17 cellular contexts compared by ENCODE assay signal in genomic region chr5:56434986-56435385, GRCh38.
DNase-seq lines count a peak whose midpoint lies in the region; ATAC-seq and TF ChIP-seq lines count a peak whose summit lies in the region.
"Had no signal": no experiment of that assay in that cellular context is flagged by ENCODE, and none has a peak within 500 bp of the region (broad histone marks: within the 10 kb centered on the region; RNA-seq: fewer than 3 reads in every experiment).

No MANE protein-coding gene starts in this region.

- TF ChIP-seq CTCF in IMR-90 (conservative IDR thresholded peaks at IDR 0.05; ENCODE audit: low read depth, low read length), result no peak
- no peak for TF ChIP-seq CTCF in WERI-Rb-1 (IDR thresholded peaks at IDR 0.05; ENCODE audit: low read depth, low read length)
- TF ChIP-seq CTCF in mesothelial cell of epicardium (IDR thresholded peaks at IDR 0.05; ENCODE audit: unreplicated experiment), result no peak
- no peak for TF ChIP-seq CTCF in GM10266 (IDR thresholded peaks at IDR 0.05; ENCODE audit: control insufficient read depth, insufficient read depth, low read depth, missing control alignments)

- peak overlapping the region; percentile 58 for H4K5ac ChIP-seq in IMR-90 (ENCODE audit: low read depth, low read length)

- in situ Hi-C loops in IMR-90 (cut with MboI; ENCODE audit: low sequenced_read_pairs), result no loop called here

- H3K4ac ChIP-seq in IMR-90 (ENCODE audit: low read depth, low read length), result peak overlapping the region; percentile 58; the same call in 1 of the 2 replicates
- H3K4ac ChIP-seq in mesenchymal stem cell (ENCODE audit: low read depth in 1 of 2, low read length in 2 of 2), result no peak overlapping the region

- H3K14ac ChIP-seq in IMR-90 (replicated peaks; ENCODE audit: low read depth, low read length) (no peak overlapping the region), mesenchymal stem cell (ENCODE audit: low read length in 2 of 2) (no peak overlapping the region)

- no peaks in the 10 kb centered on the region for H3K36me3 ChIP-seq in IMR-90 (ENCODE audit: control insufficient read depth, insufficient read depth, low read length)
- H3K36me3 ChIP-seq in WERI-Rb-1, result no peaks in the 10 kb centered on the region
- no peaks in the 10 kb centered on the region for H3K36me3 ChIP-seq in mesenchymal stem cell (ENCODE audit: control insufficient read depth in 1 of 2, insufficient read depth in 2 of 2, low read depth in 1 of 2, low read length in 2 of 2)
- H3K36me3 ChIP-seq: BE2C had no signal

- peak overlapping the region; percentile 93; the same call in 1 of the 2 replicates for H2BK20ac ChIP-seq in IMR-90 (ENCODE audit: low read depth, low read length)

- peak overlapping the region; percentile 40; the same call in 1 of the 2 replicates for H2AK5ac ChIP-seq in IMR-90 (ENCODE audit: low read depth, low read length)
- H2AK5ac ChIP-seq in mesenchymal stem cell (ENCODE audit: low read length, severe bottlenecking), result no peak overlapping the region

- H3K27me3 ChIP-seq in IMR-90 (ENCODE audit: control insufficient read depth, insufficient read depth, low read length) (no peaks in the 10 kb centered on the region), WERI-Rb-1 (ENCODE audit: insufficient read depth, low read depth, severe bottlenecking) (no peaks in the 10 kb centered on the region), mesenchymal stem cell (ENCODE audit: control insufficient read depth in 1 of 2, insufficient read depth in 1 of 2, low read length in 2 of 2) (peaks cover 0 to 5% of the 10 kb centered on the region in 2 experiments)
- H3K27me3 ChIP-seq: BE2C had no signal

- no peak overlapping the region for H3K27ac ChIP-seq in IMR-90 (ENCODE audit: insufficient read depth, low read length)
- peak overlapping the region; percentile 69 for H3K27ac ChIP-seq in WERI-Rb-1
- no peak overlapping the region for H3K27ac ChIP-seq in mesenchymal stem cell (ENCODE audit: low read length, poor library complexity, severe bottlenecking)
- H3K27ac ChIP-seq: A549, C4-2B had no signal

- DNase-seq in IMR-90 (no peak), WERI-Rb-1 (peak; percentile 57), mesothelial cell of epicardium (ENCODE audit: low spot score in 2 of 2, unreplicated experiment in 2 of 2) (no peak), GM10266 (ENCODE audit: extremely low spot score) (no peak), mesenchymal stem cell (no peak), kidney tubule cell (ENCODE audit: low spot score) (no peak)
- DNase-seq: BE2C; CD4-positive, alpha-beta memory T cell; DMS153; DMS79 treated with DMSO at 0.1 percent for 48 hours; GDM1; HCEC 1CT; HFFc6 had no signal

- H3K23ac ChIP-seq in IMR-90 (ENCODE audit: low read depth, low read length) (no peak overlapping the region), mesenchymal stem cell (ENCODE audit: low read length in 2 of 2) (no peak overlapping the region)

- ATAC-seq in IMR-90 (ENCODE audit: low read depth), result no peak
- no peak for ATAC-seq in stimulated activated memory B cell treated with anti-CD40 and anti-IgM and Interleukin-4, amounts not matched to agents 10 μg/mL and 1 μg/mL and 100 μg/mL, for 72 hours
- ATAC-seq: A549, HepG2 had no signal

- no peak overlapping the region for H2AFZ ChIP-seq in IMR-90 (replicated peaks; ENCODE audit: low read length, poor library complexity)
- no peak overlapping the region for H2AFZ ChIP-seq in mesenchymal stem cell (ENCODE audit: low read depth, low read length)

- H4K20me1 ChIP-seq in IMR-90 (ENCODE audit: insufficient read depth, low read length), result no peaks in the 10 kb centered on the region

- H2AK9ac ChIP-seq in IMR-90 (replicated peaks; ENCODE audit: low read depth, low read length, poor library complexity), result no peak overlapping the region

- H3K9me3 Mint-ChIP-seq in mesothelial cell of epicardium, result peaks cover 5% of the 10 kb centered on the region
- H3K9me3 Mint-ChIP-seq in stimulated activated memory B cell treated with anti-CD40 and anti-IgM and Interleukin-4, amounts not matched to agents 10 μg/mL and 1 μg/mL and 100 μg/mL, for 72 hours, result no peaks in the 10 kb centered on the region
- H3K9me3 Mint-ChIP-seq: HFFc6 had no signal

- BruUV-seq in IMR-90 (replicated peaks; lab: Mats Ljungman, UMichigan), result no TSS peak

- no peak for TF ChIP-seq POLR2A in IMR-90 (IDR thresholded peaks at IDR 0.05; ENCODE audit: low read depth, low read length)

- H3K4me1 ChIP-seq in IMR-90 (ENCODE audit: control insufficient read depth, insufficient read depth, low read length) (peaks cover 19% of the 10 kb centered on the region), mesenchymal stem cell (ENCODE audit: control insufficient read depth, insufficient read depth, low read depth, low read length) (no peaks in the 10 kb centered on the region)
- H3K4me1 ChIP-seq: A549 had no signal

- H3K9me1 ChIP-seq in IMR-90 (ENCODE audit: insufficient read depth, low read length), result peaks cover 8% of the 10 kb centered on the region; the same call in 1 of the 2 replicates

- no peak overlapping the region for H3K56ac ChIP-seq in IMR-90 (ENCODE audit: extremely low read depth, insufficient read depth, low read length)

- H3K4me1 Mint-ChIP-seq in mesothelial cell of epicardium, result peaks cover 33% of the 10 kb centered on the region
- peaks cover 25% of the 10 kb centered on the region for H3K4me1 Mint-ChIP-seq in stimulated activated memory B cell treated with anti-CD40 and anti-IgM and Interleukin-4, amounts not matched to agents 10 μg/mL and 1 μg/mL and 100 μg/mL, for 72 hours

- H3K9me3 ChIP-seq in IMR-90 (ENCODE audit: control insufficient read depth, insufficient read depth, low read length), result no peaks in the 10 kb centered on the region
- H3K9me3 ChIP-seq in WERI-Rb-1 (ENCODE audit: severe bottlenecking), result peaks cover 11% of the 10 kb centered on the region
- H3K9me3 ChIP-seq in mesenchymal stem cell (ENCODE audit: control insufficient read depth, low read length), result no peaks in the 10 kb centered on the region
- H3K9me3 ChIP-seq: A549, BE2C had no signal

- H3K18ac ChIP-seq in IMR-90 (ENCODE audit: low read depth, low read length) (peak overlapping the region; percentile 59; the same call in 1 of the 2 replicates), mesenchymal stem cell (ENCODE audit: low read depth in 1 of 2, low read length in 2 of 2) (no peak overlapping the region)

- H2BK120ac ChIP-seq in IMR-90 (ENCODE audit: low read depth, low read length) (peak overlapping the region; percentile 94), mesenchymal stem cell (ENCODE audit: low read depth, low read length) (no peak overlapping the region)

- H3K4me3 ChIP-seq in IMR-90 (ENCODE audit: insufficient read depth, low read depth, low read length) (no peak overlapping the region), WERI-Rb-1 (ENCODE audit: low read depth, low read length) (no peak overlapping the region), mesenchymal stem cell (ENCODE audit: insufficient read depth in 1 of 2, low read depth in 1 of 2, low read length in 2 of 2) (no peak overlapping the region)
- H3K4me3 ChIP-seq: A549 had no signal

- no peaks in the 10 kb centered on the region for H3K79me1 ChIP-seq in IMR-90 (ENCODE audit: low read depth in 1 of 2, low read length in 2 of 2)
- no peaks in the 10 kb centered on the region for H3K79me1 ChIP-seq in mesenchymal stem cell (replicated peaks; ENCODE audit: low read length, poor library complexity, severe bottlenecking)

- CTCF ChIA-PET in IMR-90 (lab: Yijun Ruan, JAX), result interaction anchor here (0.5 kb wide), 1 partner anchor 163 kb away, joined by 6 read pairs; no protein-coding TSS in a partner anchor

- H3K4me3 Mint-ChIP-seq in mesothelial cell of epicardium, result no peak overlapping the region
- no peak overlapping the region for H3K4me3 Mint-ChIP-seq in stimulated activated memory B cell treated with anti-CD40 and anti-IgM and Interleukin-4, amounts not matched to agents 10 μg/mL and 1 μg/mL and 100 μg/mL, for 72 hours
- H3K4me3 Mint-ChIP-seq: CD4-positive, alpha-beta memory T cell; HFFc6 had no signal

- POLR2A ChIA-PET in IMR-90 (lab: Charles Lee; ENCODE audit: unreplicated experiment), result no interaction called here

- H3K9ac ChIP-seq in IMR-90 (ENCODE audit: low read depth, low read length), result no peak overlapping the region
- H3K9ac ChIP-seq in mesenchymal stem cell (ENCODE audit: low read length), result no peak overlapping the region

- no peaks in the 10 kb centered on the region for H3K27me3 Mint-ChIP-seq in mesothelial cell of epicardium (ENCODE audit: low read depth)
- no peaks in the 10 kb centered on the region for H3K27me3 Mint-ChIP-seq in stimulated activated memory B cell treated with anti-CD40 and anti-IgM and Interleukin-4, amounts not matched to agents 10 μg/mL and 1 μg/mL and 100 μg/mL, for 72 hours

- dilution Hi-C loops in IMR-90 (cut with HindIII; ENCODE audit: low sequenced_read_pairs, unreplicated experiment), result no loop called here

- no peak overlapping the region for H2BK5ac ChIP-seq in IMR-90 (ENCODE audit: low read depth, low read length, poor library complexity, severe bottlenecking)
- H2BK5ac ChIP-seq in mesenchymal stem cell (ENCODE audit: low read depth, low read length, poor library complexity, severe bottlenecking), result no peak overlapping the region

- H3K27ac Mint-ChIP-seq in mesothelial cell of epicardium, result peak overlapping the region; percentile 40
- H3K27ac Mint-ChIP-seq in stimulated activated memory B cell treated with anti-CD40 and anti-IgM and Interleukin-4, amounts not matched to agents 10 μg/mL and 1 μg/mL and 100 μg/mL, for 72 hours, result peak overlapping the region; percentile 14
- H3K27ac Mint-ChIP-seq: HFFc6 had no signal

- WGBS in IMR-90 (ENCODE audit: extremely low coverage in 2 of 2, insufficient read length in 1 of 2), 2 experiments, result 100% methylated on average over 2 of the region's 3 CpGs; no CpG with 5 or more reads in 1 of the 2 experiments
- WGBS in mesenchymal stem cell, result 90% methylated on average over 3 of the region's 3 CpGs

- H2BK15ac ChIP-seq in IMR-90 (ENCODE audit: low read depth, low read length), result peak overlapping the region; percentile 98; the same call in 2 of the 3 replicates
- no peak overlapping the region for H2BK15ac ChIP-seq in mesenchymal stem cell (ENCODE audit: low read depth, poor library complexity, severe bottlenecking)

- no peaks in the 10 kb centered on the region for H3K36me3 Mint-ChIP-seq in mesothelial cell of epicardium
- no peaks in the 10 kb centered on the region for H3K36me3 Mint-ChIP-seq in stimulated activated memory B cell treated with anti-CD40 and anti-IgM and Interleukin-4, amounts not matched to agents 10 μg/mL and 1 μg/mL and 100 μg/mL, for 72 hours
- H3K36me3 Mint-ChIP-seq: CD4-positive, alpha-beta memory T cell had no signal

- peak overlapping the region; percentile 43 for H4K91ac ChIP-seq in IMR-90 (ENCODE audit: insufficient read depth, low read depth, low read length)
- no peak overlapping the region for H4K91ac ChIP-seq in mesenchymal stem cell (ENCODE audit: low read length)

- no peak overlapping the region for H2BK12ac ChIP-seq in mesenchymal stem cell (ENCODE audit: low read length in 2 of 2)

- H4K8ac ChIP-seq in IMR-90 (ENCODE audit: low read depth in 2 of 2, low read length in 2 of 2) (peak overlapping the region in 1 of 2 experiments; percentile 7; a peak in 2 of 4 replicates), mesenchymal stem cell (ENCODE audit: low read length) (no peak overlapping the region)

- intact Hi-C loops in IMR-90 (cut with micrococcal nuclease), result no loop called here

- H3K4me2 ChIP-seq in IMR-90 (ENCODE audit: low read depth, low read length) (no peak overlapping the region), mesenchymal stem cell (ENCODE audit: low read length, poor library complexity, severe bottlenecking) (no peak overlapping the region)
- H3K4me2 ChIP-seq: A549 had no signal

- no peak for TF ChIP-seq RAD21 in IMR-90 (IDR thresholded peaks at IDR 0.05; ENCODE audit: low read length)
